ENCODE assay signal across 11 cellular contexts in genomic region chr19:38321646-38322323, GRCh38. TPM values are rescaled to one million over a fixed set of nuclear protein-coding genes. Genes with fewer than 3 reads are reported as not detected.
DNase-seq lines count a peak whose midpoint lies in the region; ATAC-seq, FAIRE-seq and TF ChIP-seq lines count a peak whose summit lies in the region.
"Had no signal": no experiment of that assay in that cellular context is flagged by ENCODE, and none has a peak within 500 bp of the region (broad histone marks: within the 10 kb centered on the region; RNA-seq: fewer than 3 reads in every experiment).

No MANE protein-coding gene starts in this region.

- TF ChIP-seq CTCF in bronchial epithelial cell (IDR thresholded peaks at IDR 0.05; ENCODE audit: insufficient read depth, low read length, severe bottlenecking) (peak; percentile 5), right lobe of liver (IDR thresholded peaks at IDR 0.05) (no peak), upper lobe of left lung (IDR thresholded peaks at IDR 0.05) (no peak)

- 36% methylated on average over 3 of the region's 11 CpGs for WGBS in right lobe of liver (ENCODE audit: insufficient coverage, low coverage, low lambda C conversion rate, missing lambda C conversion rate)
- WGBS in upper lobe of left lung, 2 donors: 70 to 72% methylated on average over 7 to 11 of the region's 11 CpGs

- no peak for TF ChIP-seq POLR2A in right lobe of liver (IDR thresholded peaks at IDR 0.05)
- no peak for TF ChIP-seq POLR2A in upper lobe of left lung (IDR thresholded peaks at IDR 0.05)

- no peaks in the 10 kb centered on the region for H3K27me3 ChIP-seq in bronchial epithelial cell (ENCODE audit: control insufficient read depth, insufficient read depth, low read length)
- no peaks in the 10 kb centered on the region for H3K27me3 ChIP-seq in right lobe of liver
- H3K27me3 ChIP-seq in upper lobe of left lung: no peaks in the 10 kb centered on the region

- H3K4me1 Mint-ChIP-seq in activated naive CD4-positive, alpha-beta T cell treated with anti-CD3 and anti-CD28 coated beads, Interleukin-2, amount 10 ng/mL, durations not matched to agents 7 days and 5 days: peaks cover 51% of the 10 kb centered on the region

- H3K36me3 ChIP-seq in bronchial epithelial cell (ENCODE audit: control insufficient read depth, insufficient read depth, low read length): peaks cover 14% of the 10 kb centered on the region
- no peaks in the 10 kb centered on the region for H3K36me3 ChIP-seq in right lobe of liver
- peaks cover 2 to 25% (median 10%) of the 10 kb centered on the region in 4 donors for H3K36me3 ChIP-seq in upper lobe of left lung

- H3K4me3 Mint-ChIP-seq in activated naive CD4-positive, alpha-beta T cell treated with anti-CD3 and anti-CD28 coated beads, Interleukin-2, amount 10 ng/mL, durations not matched to agents 7 days and 5 days: peak overlapping the region; percentile 84

- H3K27ac Mint-ChIP-seq in activated naive CD4-positive, alpha-beta T cell treated with anti-CD3 and anti-CD28 coated beads, Interleukin-2, amount 10 ng/mL, durations not matched to agents 7 days and 5 days: no peak overlapping the region

- H3K9me3 ChIP-seq in right lobe of liver: no peaks in the 10 kb centered on the region
- H3K9me3 ChIP-seq in upper lobe of left lung: no peaks in the 10 kb centered on the region

- H3K4me3 ChIP-seq in bronchial epithelial cell (ENCODE audit: low read depth, low read length) (peak overlapping the region; percentile 71), right lobe of liver (peak overlapping the region in 2 of 3 donors; percentile 13 to 55), upper lobe of left lung (peak overlapping the region in 3 of 4 donors; percentile 69 to 81 (median 78))

- peaks cover 0 to 3% (median 0%) of the 10 kb centered on the region in 4 donors for H3K4me1 ChIP-seq in right lobe of liver
- peaks cover 24 to 52% (median 40%) of the 10 kb centered on the region in 4 donors for H3K4me1 ChIP-seq in upper lobe of left lung

- peaks cover 15% of the 10 kb centered on the region for H3K36me3 Mint-ChIP-seq in activated naive CD4-positive, alpha-beta T cell treated with anti-CD3 and anti-CD28 coated beads, Interleukin-2, amount 10 ng/mL, durations not matched to agents 7 days and 5 days

- FAIRE-seq in bronchial epithelial cell (lab: Jason Lieb, UNC): peak; percentile 99

- no peaks in the 10 kb centered on the region for H3K9me3 Mint-ChIP-seq in activated naive CD4-positive, alpha-beta T cell treated with anti-CD3 and anti-CD28 coated beads, Interleukin-2, amount 10 ng/mL, durations not matched to agents 7 days and 5 days
- H3K9me3 Mint-ChIP-seq: neural crest cell had no signal

- no peak for TF ChIP-seq EP300 in upper lobe of left lung (IDR thresholded peaks at IDR 0.05)

- ATAC-seq in right lobe of liver: peak in 2 of 4 donors; percentile 13 to 20
- ATAC-seq in upper lobe of left lung (ENCODE audit: low FRiP score in 2 of 2): peak; percentile 28 to 31

- DNase-seq in activated naive CD4-positive, alpha-beta T cell treated with anti-CD3 and anti-CD28 coated beads, Interleukin-2, amount 10 ng/mL, durations not matched to agents 7 days and 5 days: no peak
- no peak for DNase-seq in activated naive CD4-positive, alpha-beta T cell treated with Interleukin-2 at 50 U/mL for 16 hours
- DNase-seq in bronchial epithelial cell (ENCODE audit: low read depth): peak; percentile 93
- no peak for DNase-seq in right lobe of liver
- no peak for DNase-seq in upper lobe of left lung
- DNase-seq in NCI-H1930 (lab: John Stamatoyannopoulos, UW): no peak
- DNase-seq in medulla oblongata (ENCODE audit: extremely low spot score): no peak
- DNase-seq in DMS79 treated with DMSO at 0.1 percent for 48 hours (lab: John Stamatoyannopoulos, UW): no peak
- DNase-seq: Calu3, cerebellar nuclear complex had no signal

- H3K27me3 Mint-ChIP-seq in activated naive CD4-positive, alpha-beta T cell treated with anti-CD3 and anti-CD28 coated beads, Interleukin-2, amount 10 ng/mL, durations not matched to agents 7 days and 5 days: peaks cover 3% of the 10 kb centered on the region

- intact Hi-C loops in right lobe of liver (cut with DNase I): no loop called here

- H3K27ac ChIP-seq in right lobe of liver (peak overlapping the region; percentile 26 to 70 (median 62)), upper lobe of left lung (peak overlapping the region; percentile 12 to 91 (median 85))

- CTCF ChIA-PET in activated naive CD4-positive, alpha-beta T cell treated with anti-CD3 and anti-CD28 coated beads, Interleukin-2, amount 10 ng/mL, durations not matched to agents 7 days and 5 days (lab: Charles Lee): interaction anchor here (0.9 to 1.2 kb wide), 2 partner anchors 78 kb away, joined by 3 to 4 read pairs; no protein-coding TSS in a partner anchor

RNA-seq across cellular contexts. Expression of gene KCNK6, which starts 2.1 kb away (rescaled TPM):
- total RNA-seq in bronchial epithelial cell (19.0 and 27.8 TPM in 2 replicates), right lobe of liver (1 to 10 TPM; 1.1 to 3.1 (median 2.2) TPM), upper lobe of left lung (10 to 100 TPM in 4 of 6 donors, 1 to 10 TPM in 2; 6.8 to 22.0 (median 12.0) TPM)
- total RNA-seq: neural crest cell had no signal

RNA-seq across cellular contexts. Expression of gene YIF1B, which starts 6.0 kb away (rescaled TPM):
- total RNA-seq in bronchial epithelial cell (30.0 and 51.5 TPM in 2 replicates), right lobe of liver (10 to 100 TPM; 26.3 to 69.7 (median 42.0) TPM), upper lobe of left lung (10 to 100 TPM; 15.3 to 45.8 (median 29.8) TPM)

RNA-seq across cellular contexts. Expression of gene CATSPERG, which starts 13.8 kb away (rescaled TPM):
- total RNA-seq in bronchial epithelial cell (3.5 and 5.0 TPM in 2 replicates), right lobe of liver (1 to 10 TPM in 4 of 6 experiments, under 1 TPM in 1, not detected in 1; 0.69 to 4.4 (median 2.4) TPM), upper lobe of left lung (10 to 100 TPM in 3 of 6 donors, 1 to 10 TPM in 3; 4.4 to 48.2 (median 10.5) TPM)

RNA-seq across cellular contexts. Expression of gene C19orf33, which starts 17.7 kb away (rescaled TPM):
- total RNA-seq in bronchial epithelial cell (266 and 612 TPM in 2 replicates), right lobe of liver (1 to 10 TPM in 1 of 6 experiments, not detected in 5; 1.8 TPM), upper lobe of left lung (100 to 1,000 TPM in 4 of 6 donors, 10 to 100 TPM in 2; 65.0 to 251 (median 144) TPM)
- total RNA-seq: neural crest cell had no signal

RNA-seq across cellular contexts. Expression of gene PSMD8, which starts 52.6 kb away (rescaled TPM):
- total RNA-seq in bronchial epithelial cell: 209 and 260 TPM in 2 replicates
- 100 to 1,000 TPM in 2 of 6 experiments, 10 to 100 TPM in 4; 69.2 to 181 (median 75.2) TPM for total RNA-seq in right lobe of liver
- 100 to 1,000 TPM in 4 of 6 donors, 10 to 100 TPM in 2; 66.0 to 213 (median 121) TPM for total RNA-seq in upper lobe of left lung
